In the genomic region with DNA sequence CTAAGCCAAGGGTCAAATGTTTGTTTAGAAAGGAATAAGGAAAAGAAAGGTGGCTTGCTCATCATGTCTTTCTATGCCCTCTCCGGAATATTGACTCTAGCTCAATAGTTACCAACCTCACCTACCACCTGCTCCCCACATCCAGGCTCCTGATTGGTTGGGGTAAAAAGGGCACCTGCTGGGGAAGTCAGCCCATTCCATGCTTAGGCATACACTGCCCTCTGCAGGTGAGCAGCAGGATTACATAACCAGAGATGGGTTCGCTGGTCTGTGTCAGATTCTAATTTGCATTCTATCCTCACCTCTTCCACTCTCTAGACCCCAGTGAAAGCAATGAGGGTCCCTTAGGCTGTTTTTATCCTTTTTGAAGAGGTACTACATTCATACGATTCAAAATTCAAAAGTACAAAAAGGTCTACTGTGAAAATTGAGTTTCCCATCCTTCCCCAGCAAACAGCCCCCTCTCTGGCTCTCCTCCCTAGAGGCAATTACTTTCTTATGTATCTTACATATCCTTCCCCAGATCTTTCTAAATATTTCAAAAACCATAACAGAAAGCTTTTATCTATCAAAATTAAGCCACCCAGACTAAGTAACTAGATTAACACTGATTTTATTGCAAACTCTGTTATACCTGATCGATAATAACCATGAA, we compare ENCODE assay signal across 1 cellular context.
TF ChIP-seq lines count a peak whose summit lies in the region.

No MANE protein-coding gene starts in this region.

TF ChIP-seq in SK-N-SH, 30 proteins besides CTCF, POLR2A, EP300 and RAD21 (continued from another document):
- TF ChIP-seq, protein P1, sequence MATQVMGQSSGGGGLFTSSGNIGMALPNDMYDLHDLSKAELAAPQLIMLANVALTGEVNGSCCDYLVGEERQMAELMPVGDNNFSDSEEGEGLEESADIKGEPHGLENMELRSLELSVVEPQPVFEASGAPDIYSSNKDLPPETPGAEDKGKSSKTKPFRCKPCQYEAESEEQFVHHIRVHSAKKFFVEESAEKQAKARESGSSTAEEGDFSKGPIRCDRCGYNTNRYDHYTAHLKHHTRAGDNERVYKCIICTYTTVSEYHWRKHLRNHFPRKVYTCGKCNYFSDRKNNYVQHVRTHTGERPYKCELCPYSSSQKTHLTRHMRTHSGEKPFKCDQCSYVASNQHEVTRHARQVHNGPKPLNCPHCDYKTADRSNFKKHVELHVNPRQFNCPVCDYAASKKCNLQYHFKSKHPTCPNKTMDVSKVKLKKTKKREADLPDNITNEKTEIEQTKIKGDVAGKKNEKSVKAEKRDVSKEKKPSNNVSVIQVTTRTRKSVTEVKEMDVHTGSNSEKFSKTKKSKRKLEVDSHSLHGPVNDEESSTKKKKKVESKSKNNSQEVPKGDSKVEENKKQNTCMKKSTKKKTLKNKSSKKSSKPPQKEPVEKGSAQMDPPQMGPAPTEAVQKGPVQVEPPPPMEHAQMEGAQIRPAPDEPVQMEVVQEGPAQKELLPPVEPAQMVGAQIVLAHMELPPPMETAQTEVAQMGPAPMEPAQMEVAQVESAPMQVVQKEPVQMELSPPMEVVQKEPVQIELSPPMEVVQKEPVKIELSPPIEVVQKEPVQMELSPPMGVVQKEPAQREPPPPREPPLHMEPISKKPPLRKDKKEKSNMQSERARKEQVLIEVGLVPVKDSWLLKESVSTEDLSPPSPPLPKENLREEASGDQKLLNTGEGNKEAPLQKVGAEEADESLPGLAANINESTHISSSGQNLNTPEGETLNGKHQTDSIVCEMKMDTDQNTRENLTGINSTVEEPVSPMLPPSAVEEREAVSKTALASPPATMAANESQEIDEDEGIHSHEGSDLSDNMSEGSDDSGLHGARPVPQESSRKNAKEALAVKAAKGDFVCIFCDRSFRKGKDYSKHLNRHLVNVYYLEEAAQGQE (IDR thresholded peaks at IDR 0.05; ENCODE audit: low read depth, low read length): no peak
- TF ChIP-seq NFIC (IDR thresholded peaks at IDR 0.05; ENCODE audit: borderline replicate concordance) (no peak), PBX3 (IDR thresholded peaks at IDR 0.05) (no peak), SIN3A (IDR thresholded peaks at IDR 0.05; ENCODE audit: borderline replicate concordance, low read depth, low read length) (no peak), GABPA (IDR thresholded peaks at IDR 0.05; ENCODE audit: low read depth) (no peak), MEF2A (IDR thresholded peaks at IDR 0.05; ENCODE audit: borderline replicate concordance, low read depth) (no peak), SMC3 (IDR thresholded peaks at IDR 0.05; ENCODE audit: low read depth, low read length) (peak; percentile 78), FOXM1 (IDR thresholded peaks at IDR 0.05; ENCODE audit: low read depth) (no peak), JUND (IDR thresholded peaks at IDR 0.05) (no peak), RFX5 (IDR thresholded peaks at IDR 0.05; ENCODE audit: low read length) (peak; percentile 12; the same call in 1 of the 2 replicates), POLR2AphosphoS5 (IDR thresholded peaks at IDR 0.05; ENCODE audit: low read depth, low read length) (no peak), TAF1 (IDR thresholded peaks at IDR 0.05; ENCODE audit: borderline replicate concordance, low read depth, low read length) (no peak), RXRA (IDR thresholded peaks at IDR 0.05; ENCODE audit: borderline replicate concordance, low read depth) (no peak), CHD2 (IDR thresholded peaks at IDR 0.05; ENCODE audit: low read length, partially characterized antibody) (peak; percentile 23)
